20 cellular contexts compared by ENCODE assay signal in genomic region chr2:205427112-205427511, GRCh38.
A peak's percentile ranks its signal among the peaks of the same experiment; 100 is the strongest.
DNase-seq lines count a peak whose midpoint lies in the region.
"Had no signal": no experiment of that assay in that cellular context is flagged by ENCODE, and none has a peak within 500 bp of the region (broad histone marks: within the 10 kb centered on the region; RNA-seq: fewer than 3 reads in every experiment).

No MANE protein-coding gene starts in this region.

- DNase-seq in GM23248: peak; percentile 35
- DNase-seq in astrocyte of the hippocampus (ENCODE audit: low read depth, low spot score): peak; percentile 13
- peak; percentile 91 for DNase-seq in fibroblast of peridontal ligament (ENCODE audit: extremely low read depth)
- no peak for DNase-seq in HAP-1 (ENCODE audit: low spot score in 2 of 2)
- no peak for DNase-seq in neuronal stem cell (ENCODE audit: low spot score)
- no peak for DNase-seq in NCI-H2227 treated with DMSO at 0.1 percent for 48 hours (lab: John Stamatoyannopoulos, UW)
- DNase-seq: activated gamma-delta T cell; activated naive CD8-positive, alpha-beta T cell treated with anti-CD3 and anti-CD28 coated beads, Interleukin-2, amount 50 U/mL, for 24 hours; Caco-2; H7; mesendoderm; naive B cell; RPMI8226; transverse colon; WERI-Rb-1 had no signal

- no peak overlapping the region for H3K4ac ChIP-seq in neuronal stem cell (ENCODE audit: low read length)

- no peak overlapping the region for H3K4me3 ChIP-seq in GM23248
- H3K4me3 ChIP-seq in skeletal muscle satellite cell (ENCODE audit: low read length): no peak overlapping the region
- no peak overlapping the region for H3K4me3 ChIP-seq in HAP-1
- no peak overlapping the region for H3K4me3 ChIP-seq in neuronal stem cell (ENCODE audit: low read length in 2 of 2)
- H3K4me3 ChIP-seq: BLaER1, K562, right atrium auricular region, transverse colon had no signal

- in situ Hi-C loops in GM23248 (cut with MboI): no loop called here
- in situ Hi-C loops in HAP-1 (cut with MboI; ENCODE audit: low sequenced_read_pairs): no loop called here

- H3K9me2 ChIP-seq in GM23248 (ENCODE audit: insufficient read depth): no peaks in the 10 kb centered on the region

- H3K9ac ChIP-seq in GM23248 (no peak overlapping the region), skeletal muscle satellite cell (ENCODE audit: low read depth, low read length) (no peak overlapping the region), neuronal stem cell (ENCODE audit: low read depth, low read length, poor library complexity) (no peak overlapping the region)
- H3K9ac ChIP-seq: BLaER1 had no signal

- H2BK5ac ChIP-seq in neuronal stem cell (ENCODE audit: low read length): no peak overlapping the region

- H3K18ac ChIP-seq in neuronal stem cell (ENCODE audit: low read length): no peak overlapping the region

- H2AK5ac ChIP-seq in neuronal stem cell (ENCODE audit: low read depth, low read length): no peak overlapping the region

- no peaks in the 10 kb centered on the region for H3K27me3 ChIP-seq in GM23248 (replicated peaks; ENCODE audit: insufficient read depth)
- no peaks in the 10 kb centered on the region for H3K27me3 ChIP-seq in skeletal muscle satellite cell (ENCODE audit: control insufficient read depth, insufficient read depth, low read length)
- H3K27me3 ChIP-seq in HAP-1 (ENCODE audit: low read depth): peaks cover 14% of the 10 kb centered on the region
- no peaks in the 10 kb centered on the region for H3K27me3 ChIP-seq in neuronal stem cell (ENCODE audit: control insufficient read depth in 3 of 3, insufficient read depth in 3 of 3, low read depth in 1 of 3, low read length in 3 of 3)
- H3K27me3 ChIP-seq: BLaER1, right atrium auricular region, transverse colon had no signal

- H2BK15ac ChIP-seq in neuronal stem cell (ENCODE audit: low read length): no peak overlapping the region

- 66 to 70% methylated on average over 3 of the region's 3 CpGs for WGBS in GM23248 (ENCODE audit: low coverage in 1 of 2, low lambda C conversion rate in 2 of 2, missing lambda C conversion rate in 2 of 2), 2 experiments
- no CpG with 5 or more reads among the region's 3 CpGs for WGBS in neuronal stem cell (ENCODE audit: extremely low coverage in 2 of 2, insufficient read length in 2 of 2, insufficient replicate concordance in 1 of 2), 2 donors

- H2BK12ac ChIP-seq in neuronal stem cell (ENCODE audit: low read length): no peak overlapping the region

- H4K20me1 ChIP-seq in GM23248 (ENCODE audit: insufficient read depth): no peaks in the 10 kb centered on the region
- H4K20me1 ChIP-seq: BLaER1 had no signal

- H3K27ac ChIP-seq in GM23248 (no peak overlapping the region), neuronal stem cell (replicated peaks; ENCODE audit: low read length) (no peak overlapping the region)
- H3K27ac ChIP-seq: BLaER1, epithelial cell of prostate, right atrium auricular region, transverse colon, WERI-Rb-1 had no signal

- no peaks in the 10 kb centered on the region for H3K79me2 ChIP-seq in GM23248 (ENCODE audit: insufficient read depth)

- 0 out of 2 replicates have a peak, but pooled peaks cover 4% of the 10 kb centered on the region for H3F3A ChIP-seq in GM23248 (ENCODE audit: insufficient read depth)

- no peak overlapping the region for H4K91ac ChIP-seq in neuronal stem cell (ENCODE audit: low read depth, low read length, poor library complexity)

- H3K23ac ChIP-seq in neuronal stem cell (ENCODE audit: low read depth, low read length, poor library complexity): no peak overlapping the region

- no peak overlapping the region for H2AFZ ChIP-seq in GM23248
- no peak overlapping the region for H2AFZ ChIP-seq in neuronal stem cell (ENCODE audit: low read length)

- no peaks in the 10 kb centered on the region for H3K79me1 ChIP-seq in neuronal stem cell (ENCODE audit: low read depth, low read length)

- peaks cover 7% of the 10 kb centered on the region for H3K4me1 ChIP-seq in GM23248 (ENCODE audit: insufficient read depth)
- H3K4me1 ChIP-seq in skeletal muscle satellite cell (ENCODE audit: control insufficient read depth, insufficient read depth, low read length): peaks cover 9% of the 10 kb centered on the region
- H3K4me1 ChIP-seq in HAP-1: no peaks in the 10 kb centered on the region
- no peaks in the 10 kb centered on the region for H3K4me1 ChIP-seq in neuronal stem cell (ENCODE audit: control insufficient read depth in 2 of 2, insufficient read depth in 1 of 2, low read depth in 1 of 2, low read length in 2 of 2)
- H3K4me1 ChIP-seq: BLaER1, right atrium auricular region, transverse colon had no signal

- H4K8ac ChIP-seq in neuronal stem cell (ENCODE audit: low read depth, low read length): no peak overlapping the region

- H3K9me3 ChIP-seq in GM23248 (ENCODE audit: low read depth) (no peaks in the 10 kb centered on the region), skeletal muscle satellite cell (replicated peaks; ENCODE audit: low read length) (no peaks in the 10 kb centered on the region), HAP-1 (no peaks in the 10 kb centered on the region), neuronal stem cell (replicated peaks in 1 of 2; ENCODE audit: control insufficient read depth in 2 of 2, insufficient read depth in 1 of 2, low read depth in 1 of 2, low read length in 2 of 2) (no peaks in the 10 kb centered on the region)
- H3K9me3 ChIP-seq: BLaER1, Caco-2, right atrium auricular region, transverse colon had no signal

- no peak overlapping the region for H2BK120ac ChIP-seq in neuronal stem cell (ENCODE audit: low read depth, low read length)

- H3K36me3 ChIP-seq in GM23248 (ENCODE audit: low read depth): no peaks in the 10 kb centered on the region
- H3K36me3 ChIP-seq in skeletal muscle satellite cell (ENCODE audit: insufficient read depth, low read length): no peaks in the 10 kb centered on the region
- no peaks in the 10 kb centered on the region for H3K36me3 ChIP-seq in HAP-1 (replicated peaks)
- no peaks in the 10 kb centered on the region for H3K36me3 ChIP-seq in neuronal stem cell (replicated peaks in 1 of 2; ENCODE audit: control insufficient read depth in 2 of 2, insufficient read depth in 2 of 2, low read length in 2 of 2)
- H3K36me3 ChIP-seq: BLaER1, right atrium auricular region, transverse colon, WERI-Rb-1 had no signal

- H3K14ac ChIP-seq in neuronal stem cell (ENCODE audit: low read length): no peak overlapping the region

- no peak overlapping the region for H3K4me2 ChIP-seq in GM23248 (ENCODE audit: unreplicated experiment)
- H3K4me2 ChIP-seq in skeletal muscle satellite cell (ENCODE audit: low read length): peak overlapping the region; percentile 16
- H3K4me2 ChIP-seq in neuronal stem cell (ENCODE audit: insufficient read depth, low read length, poor library complexity, severe bottlenecking): no peak overlapping the region
- H3K4me2 ChIP-seq: BLaER1 had no signal

Comparison
In these comparisons a context has a peak if more than half of its experiments do, and no peak if none do; other contexts are left out.
1. DNase-seq: peak in GM23248 (single experiment), astrocyte of the hippocampus (single experiment) and fibroblast of peridontal ligament (single experiment); none in HAP-1 (0 of 2), neuronal stem cell (single experiment) and NCI-H2227 treated with DMSO at 0.1 percent for 48 hours (single experiment).